Comparison of ENCODE assay signal across 7 cellular contexts in genomic region chr7:67120491-67120890, GRCh38.
DNase-seq lines count a peak whose midpoint lies in the region; ATAC-seq, FAIRE-seq and TF ChIP-seq lines count a peak whose summit lies in the region.
"Not testable (repeated sequence)": the region's sequence is repeated elsewhere in the genome, so short reads cannot be mapped to it uniquely, and the experiment has no call there.

No MANE protein-coding gene starts in this region.

- POLR2A ChIA-PET in CD8-positive, alpha-beta T cell (lab: Charles Lee) = not testable (repeated sequence)

- not testable (repeated sequence) for H3K27me3 ChIP-seq in CD8-positive, alpha-beta T cell (ENCODE audit: insufficient read depth, low read length); HUES6 (ENCODE audit: control insufficient read depth, insufficient read depth, low read length)

- H3K4me3 Mint-ChIP-seq in CD8-positive, alpha-beta T cell; activated T-cell treated with anti-CD3 and anti-CD28 coated beads, Interleukin-2, amount 50 U/mL, for 72 hours; central memory CD8-positive, alpha-beta T cell: not testable (repeated sequence)

- not testable (repeated sequence) for ATAC-seq in CD8-positive, alpha-beta T cell; activated T-cell treated with anti-CD3 and anti-CD28 coated beads, Interleukin-2, amount 50 U/mL, for 72 hours (replicated peaks in 1 of 2); central memory CD8-positive, alpha-beta T cell (replicated peaks; ENCODE audit: extremely low read depth, poor library complexity, severe bottlenecking)

- not testable (repeated sequence) for H3K9me3 ChIP-seq in CD8-positive, alpha-beta T cell (ENCODE audit: low read length); HUES6 (ENCODE audit: control insufficient read depth, insufficient read depth, low read depth, low read length)

- not testable (repeated sequence) for H3K27me3 Mint-ChIP-seq in CD8-positive, alpha-beta T cell (ENCODE audit: low read depth); activated T-cell treated with anti-CD3 and anti-CD28 coated beads, Interleukin-2, amount 50 U/mL, for 72 hours (ENCODE audit: low read depth); central memory CD8-positive, alpha-beta T cell

- intact Hi-C loops in CD8-positive, alpha-beta T cell (cut with DNase I, micrococcal nuclease) = loop anchor here in 1 of 2 experiments (10.0 kb wide), 1 partner anchor 184 kb away; no protein-coding TSS in a partner anchor

- not testable (repeated sequence) for H3K9ac ChIP-seq in HUES6 (ENCODE audit: low read length)

- CTCF ChIA-PET in CD8-positive, alpha-beta T cell (lab: Charles Lee) = not testable (repeated sequence)

- not testable (repeated sequence) for H3K9me3 Mint-ChIP-seq in CD8-positive, alpha-beta T cell; activated T-cell treated with anti-CD3 and anti-CD28 coated beads, Interleukin-2, amount 50 U/mL, for 72 hours; central memory CD8-positive, alpha-beta T cell

- H3K4me1 ChIP-seq in CD8-positive, alpha-beta T cell (ENCODE audit: insufficient read depth, low read length); HUES6 (ENCODE audit: control insufficient read depth, insufficient read depth, low read length): not testable (repeated sequence)

- TF ChIP-seq CTCF in CD8-positive, alpha-beta T cell (IDR thresholded peaks at IDR 0.05) = not testable (repeated sequence)

- not testable (repeated sequence) for H3K36me3 ChIP-seq in CD8-positive, alpha-beta T cell (ENCODE audit: insufficient read depth, low read length); HUES6 (ENCODE audit: control insufficient read depth, insufficient read depth, low read length)

- peaks cover 40% of the 10 kb centered on the region for H3K36me3 Mint-ChIP-seq in CD8-positive, alpha-beta T cell
- H3K36me3 Mint-ChIP-seq in activated T-cell treated with anti-CD3 and anti-CD28 coated beads, Interleukin-2, amount 50 U/mL, for 72 hours (ENCODE audit: insufficient read depth in 2 of 2) = not testable (repeated sequence)
- H3K36me3 Mint-ChIP-seq in central memory CD8-positive, alpha-beta T cell (ENCODE audit: insufficient read depth) = peaks cover 32% of the 10 kb centered on the region

- not testable (repeated sequence) for DNase-seq in CD8-positive, alpha-beta T cell; GM18507 (ENCODE audit: extremely low spot score, insufficient read length, low read depth); activated T-cell treated with anti-CD3 and anti-CD28 coated beads, Interleukin-2, amount 50 U/mL, for 72 hours; central memory CD8-positive, alpha-beta T cell (ENCODE audit: low spot score in 2 of 2)
- peak; percentile 5 for DNase-seq in foreskin melanocyte

- FAIRE-seq in GM18507 (lab: Jason Lieb, UNC) (peak; percentile 31), endometrium (lab: Jason Lieb, UNC) (peak; percentile 45)

- H3K4me3 ChIP-seq in CD8-positive, alpha-beta T cell (ENCODE audit: low read depth, low read length); HUES6 (ENCODE audit: low read depth, low read length): not testable (repeated sequence)

- H3K4me1 Mint-ChIP-seq in CD8-positive, alpha-beta T cell (ENCODE audit: low read depth); activated T-cell treated with anti-CD3 and anti-CD28 coated beads, Interleukin-2, amount 50 U/mL, for 72 hours (ENCODE audit: low read depth); central memory CD8-positive, alpha-beta T cell: not testable (repeated sequence)

- H3K27ac Mint-ChIP-seq in CD8-positive, alpha-beta T cell = peak overlapping the region; percentile 60
- peak overlapping the region; percentile 60 for H3K27ac Mint-ChIP-seq in activated T-cell treated with anti-CD3 and anti-CD28 coated beads, Interleukin-2, amount 50 U/mL, for 72 hours
- peak overlapping the region; percentile 29 for H3K27ac Mint-ChIP-seq in central memory CD8-positive, alpha-beta T cell (ENCODE audit: low read depth)

- H3K27ac ChIP-seq in CD8-positive, alpha-beta T cell (ENCODE audit: low read depth, low read length) = not testable (repeated sequence)
- peak overlapping the region; percentile 41; the same call in 1 of the 2 replicates for H3K27ac ChIP-seq in HUES6 (ENCODE audit: low read depth, low read length)
